Comparison of ENCODE assay signal across 22 cellular contexts in genomic region chr3:29466442-29466841, GRCh38.
"Had no signal": no experiment of that assay in that cellular context is flagged by ENCODE, and none has a peak within 500 bp of the region (broad histone marks: within the 10 kb centered on the region; RNA-seq: fewer than 3 reads in every experiment).

No MANE protein-coding gene starts in this region.

- DNase-seq: activated CD4-positive, alpha-beta memory T cell treated with anti-CD3 and anti-CD28 coated beads for 36 hours; activated CD4-positive, alpha-beta T cell treated with anti-CD3 and anti-CD28 coated beads for 4 hours; activated CD4-positive, CD25-positive, alpha-beta regulatory T cell; activated gamma-delta T cell; anterior cingulate cortex; body of pancreas; dermis blood vessel endothelial cell; effector CD8-positive, alpha-beta T cell; kidney; naive thymus-derived CD8-positive, alpha-beta T cell; right cardiac atrium; small intestine; stimulated activated CD4-positive, alpha-beta T cell treated with anti-CD3 and anti-CD28 coated beads, Interleukin-2, amount 100 ng/mL, for 24 hours; stimulated activated naive CD8-positive, alpha-beta T cell treated with anti-CD3 and anti-CD28 coated beads, Interleukin-15, amount 100 ng/mL, for 72 hours; T-helper 17 cell had no signal

- H3K27me3 ChIP-seq: body of pancreas, cardiac muscle cell, foreskin keratinocyte, tibial nerve had no signal

- H3K9me3 Mint-ChIP-seq: activated CD4-positive, alpha-beta memory T cell treated with anti-CD3 and anti-CD28 coated beads for 36 hours; activated naive CD4-positive, alpha-beta T cell treated with anti-CD3 and anti-CD28 coated beads, Interleukin-2, amount 50 U/mL, for 24 hours; naive thymus-derived CD8-positive, alpha-beta T cell; stimulated activated effector memory CD8-positive, alpha-beta T cell treated with anti-CD3 and anti-CD28 coated beads, Interleukin-12 subunit alpha, Interleukin-12 subunit beta, amount 100 ng/mL, for 72 hours; stimulated activated naive CD8-positive, alpha-beta T cell treated with anti-CD3 and anti-CD28 coated beads, Interleukin-15, amount 100 ng/mL, for 72 hours had no signal

- H3K4me3 Mint-ChIP-seq: activated CD4-positive, alpha-beta memory T cell treated with anti-CD3 and anti-CD28 coated beads for 36 hours; activated naive CD4-positive, alpha-beta T cell treated with anti-CD3 and anti-CD28 coated beads, Interleukin-2, amount 50 U/mL, for 24 hours; naive thymus-derived CD8-positive, alpha-beta T cell; stimulated activated effector memory CD8-positive, alpha-beta T cell treated with anti-CD3 and anti-CD28 coated beads, Interleukin-12 subunit alpha, Interleukin-12 subunit beta, amount 100 ng/mL, for 72 hours; stimulated activated naive CD8-positive, alpha-beta T cell treated with anti-CD3 and anti-CD28 coated beads, Interleukin-15, amount 100 ng/mL, for 72 hours; T-helper 17 cell had no signal

- H3K27ac Mint-ChIP-seq: activated CD4-positive, alpha-beta memory T cell treated with anti-CD3 and anti-CD28 coated beads for 36 hours; activated naive CD4-positive, alpha-beta T cell treated with anti-CD3 and anti-CD28 coated beads, Interleukin-2, amount 50 U/mL, for 24 hours; naive thymus-derived CD8-positive, alpha-beta T cell; stimulated activated effector memory CD8-positive, alpha-beta T cell treated with anti-CD3 and anti-CD28 coated beads, Interleukin-12 subunit alpha, Interleukin-12 subunit beta, amount 100 ng/mL, for 72 hours; stimulated activated naive CD8-positive, alpha-beta T cell treated with anti-CD3 and anti-CD28 coated beads, Interleukin-15, amount 100 ng/mL, for 72 hours; T-helper 17 cell had no signal

- H3K36me3 Mint-ChIP-seq: activated CD4-positive, alpha-beta memory T cell treated with anti-CD3 and anti-CD28 coated beads for 36 hours; activated naive CD4-positive, alpha-beta T cell treated with anti-CD3 and anti-CD28 coated beads, Interleukin-2, amount 50 U/mL, for 24 hours; naive thymus-derived CD8-positive, alpha-beta T cell; stimulated activated effector memory CD8-positive, alpha-beta T cell treated with anti-CD3 and anti-CD28 coated beads, Interleukin-12 subunit alpha, Interleukin-12 subunit beta, amount 100 ng/mL, for 72 hours had no signal

- H3K36me3 ChIP-seq: cardiac muscle cell, prostate gland, tibial nerve had no signal

- H3K27me3 Mint-ChIP-seq: activated naive CD4-positive, alpha-beta T cell treated with anti-CD3 and anti-CD28 coated beads, Interleukin-2, amount 50 U/mL, for 24 hours; stimulated activated naive CD8-positive, alpha-beta T cell treated with anti-CD3 and anti-CD28 coated beads, Interleukin-15, amount 100 ng/mL, for 72 hours; T-helper 17 cell had no signal

- H3K4me3 ChIP-seq: body of pancreas, cardiac muscle cell, lung, prostate gland, tibial nerve had no signal

- H3K4me1 Mint-ChIP-seq: activated naive CD4-positive, alpha-beta T cell treated with anti-CD3 and anti-CD28 coated beads, Interleukin-2, amount 50 U/mL, for 24 hours; naive thymus-derived CD8-positive, alpha-beta T cell; stimulated activated effector memory CD8-positive, alpha-beta T cell treated with anti-CD3 and anti-CD28 coated beads, Interleukin-12 subunit alpha, Interleukin-12 subunit beta, amount 100 ng/mL, for 72 hours; stimulated activated naive CD8-positive, alpha-beta T cell treated with anti-CD3 and anti-CD28 coated beads, Interleukin-15, amount 100 ng/mL, for 72 hours; T-helper 17 cell had no signal

- H3K9me3 ChIP-seq: body of pancreas, prostate gland, tibial nerve had no signal

- H3K4me1 ChIP-seq: body of pancreas, foreskin keratinocyte, prostate gland had no signal
